In genomic region chr9:100473271-100474081, GRCh38 we compare ENCODE assay signal across 1 cellular context.
TF ChIP-seq lines count a peak whose summit lies in the region.

No MANE protein-coding gene starts in this region.

TF ChIP-seq in HepG2, 621 proteins besides CTCF, POLR2A, EP300 and RAD21 (continued from another document):
- TF ChIP-seq SAP130 (CRISPR knock-in tag; IDR thresholded peaks at IDR 0.05; ENCODE audit: low read depth) (peak; percentile 41; the same call in 1 of the 2 replicates), ZNF784 (CRISPR knock-in tag; IDR thresholded peaks at IDR 0.05; ENCODE audit: borderline replicate concordance) (no peak), ZNF256 (CRISPR knock-in tag; conservative IDR thresholded peaks at IDR 0.05) (no peak), TFDP2 (CRISPR knock-in tag; IDR thresholded peaks at IDR 0.05) (no peak), ZNF776 (CRISPR knock-in tag; IDR thresholded peaks at IDR 0.05) (peak; percentile 47; the same call in 1 of the 2 replicates), ZBTB7B (CRISPR knock-in tag; IDR thresholded peaks at IDR 0.05) (peak; percentile 39; the same call in 1 of the 2 replicates), UBTF (CRISPR knock-in tag; IDR thresholded peaks at IDR 0.05) (peak; percentile 73; the same call in 1 of the 2 replicates), ZNF550 (CRISPR knock-in tag; IDR thresholded peaks at IDR 0.05; ENCODE audit: borderline replicate concordance) (0 out of 2 replicates have a peak, but pooled peaks have one; percentile 58), ZNF709 (CRISPR knock-in tag; IDR thresholded peaks at IDR 0.05) (0 out of 2 replicates have a peak, but pooled peaks have one; percentile 53), ZC3H13 (CRISPR knock-in tag; IDR thresholded peaks at IDR 0.05) (no peak), ZNF446 (CRISPR knock-in tag; IDR thresholded peaks at IDR 0.05) (0 out of 2 replicates have a peak, but pooled peaks have one; percentile 28), TGIF2 (CRISPR knock-in tag; IDR thresholded peaks at IDR 0.05) (no peak), KDM5B (CRISPR knock-in tag; IDR thresholded peaks at IDR 0.05; ENCODE audit: borderline replicate concordance) (0 out of 2 replicates have a peak, but pooled peaks have one; percentile 9), GABPB1 (CRISPR knock-in tag; IDR thresholded peaks at IDR 0.05) (0 out of 2 replicates have a peak, but pooled peaks have one; percentile 28), ARID5B (CRISPR knock-in tag; IDR thresholded peaks at IDR 0.05) (0 out of 2 replicates have a peak, but pooled peaks have one; percentile 13), ISL2 (CRISPR knock-in tag; IDR thresholded peaks at IDR 0.05) (no peak), ZNF687 (CRISPR knock-in tag; IDR thresholded peaks at IDR 0.05) (peak; percentile 63), MXD1 (CRISPR knock-in tag; IDR thresholded peaks at IDR 0.05) (0 out of 2 replicates have a peak, but pooled peaks have one; percentile 54), BCL3 (CRISPR knock-in tag; IDR thresholded peaks at IDR 0.05) (peak; percentile 65; the same call in 1 of the 2 replicates), ASH2L (IDR thresholded peaks at IDR 0.05; ENCODE audit: insufficient read length, low read depth, low read length) (peak; percentile 26), ZNF768 (CRISPR knock-in tag; IDR thresholded peaks at IDR 0.05) (peak; percentile 39; the same call in 1 of the 2 replicates), HNRNPLL (IDR thresholded peaks at IDR 0.05; ENCODE audit: low read depth, low read length, poor library complexity, severe bottlenecking) (peak; percentile 23), PATZ1 (CRISPR knock-in tag; IDR thresholded peaks at IDR 0.05) (peak; percentile 40; the same call in 1 of the 2 replicates), ZFY (CRISPR knock-in tag; IDR thresholded peaks at IDR 0.05) (peak; percentile 22; the same call in 1 of the 2 replicates), KMT2B (CRISPR knock-in tag; IDR thresholded peaks at IDR 0.05) (0 out of 2 replicates have a peak, but pooled peaks have one; percentile 27), MIER3 (CRISPR knock-in tag; IDR thresholded peaks at IDR 0.05; ENCODE audit: borderline replicate concordance) (no peak), ZNF274 (CRISPR knock-in tag; IDR thresholded peaks at IDR 0.05) (0 out of 2 replicates have a peak, but pooled peaks have one; percentile 31), BCL6 (CRISPR knock-in tag; IDR thresholded peaks at IDR 0.05) (no peak), ZNF563 (CRISPR knock-in tag; IDR thresholded peaks at IDR 0.05) (0 out of 2 replicates have a peak, but pooled peaks have one; percentile 34), ZNF569 (CRISPR knock-in tag; IDR thresholded peaks at IDR 0.05; ENCODE audit: borderline replicate concordance) (no peak), NFE2L2 (IDR thresholded peaks at IDR 0.05; ENCODE audit: low read length) (no peak), SRY (CRISPR knock-in tag; IDR thresholded peaks at IDR 0.05) (0 out of 2 replicates have a peak, but pooled peaks have one; percentile 29), HES4 (CRISPR knock-in tag; IDR thresholded peaks at IDR 0.05; ENCODE audit: borderline replicate concordance) (peak; percentile 71; the same call in 1 of the 2 replicates)
